ENCODE assay signal across 8 cellular contexts in genomic region chr6:63571382-63571882, GRCh38. TPM values are rescaled to one million over a fixed set of nuclear protein-coding genes. Genes with fewer than 3 reads are reported as not detected.
DNase-seq lines count a peak whose midpoint lies in the region; ATAC-seq, FAIRE-seq and TF ChIP-seq lines count a peak whose summit lies in the region.

No MANE protein-coding gene starts in this region.

- H3K4me1 Mint-ChIP-seq in type B pancreatic cell (ENCODE audit: unreplicated experiment) = peaks cover 30% of the 10 kb centered on the region

- H3K9me3 Mint-ChIP-seq in type B pancreatic cell = peaks cover 12% of the 10 kb centered on the region

- intact Hi-C loops in A673 (cut with micrococcal nuclease; ENCODE audit: unreplicated experiment) (loop anchor here (5.0 kb wide), 2 partner anchors 231 to 264 kb away; no protein-coding TSS in a partner anchor), ascending aorta (cut with DNase I) (no loop called here), right lobe of liver (cut with DNase I) (no loop called here)

- H3K4me1 ChIP-seq in A673 (ENCODE audit: insufficient read depth, low read length, poor library complexity, severe bottlenecking) = peaks cover 11% of the 10 kb centered on the region
- peaks cover 0 to 10% of the 10 kb centered on the region in 2 donors for H3K4me1 ChIP-seq in ascending aorta
- peaks cover 0 to 18% (median 4%) of the 10 kb centered on the region in 4 donors for H3K4me1 ChIP-seq in right lobe of liver

- TF ChIP-seq CTCF in A673 (conservative IDR thresholded peaks at IDR 0.05; ENCODE audit: low read depth, low read length) = no peak
- no peak for TF ChIP-seq CTCF in ascending aorta (IDR thresholded peaks at IDR 0.05)
- no peak for TF ChIP-seq CTCF in right lobe of liver (IDR thresholded peaks at IDR 0.05)
- TF ChIP-seq CTCF in type B pancreatic cell (conservative IDR thresholded peaks at IDR 0.05) = no peak

- FAIRE-seq in GM12891 (lab: Jason Lieb, UNC) = no peak

- H3K27me3 ChIP-seq in A673 (replicated peaks; ENCODE audit: insufficient read depth, low read depth, low read length, poor library complexity) (no peaks in the 10 kb centered on the region), ascending aorta (no peaks in the 10 kb centered on the region), right lobe of liver (no peaks in the 10 kb centered on the region)

- DNase-seq in A673 (ENCODE audit: low spot score) (no peak), HuH-7 (ENCODE audit: low spot score) (peak; percentile 20), ascending aorta (ENCODE audit: low spot score in 2 of 2) (no peak), right lobe of liver (no peak), type B pancreatic cell (ENCODE audit: extremely low spot score, unreplicated experiment) (no peak), LoVo (ENCODE audit: low spot score) (no peak), GM12891 (ENCODE audit: insufficient read length, low spot score) (no peak), SIG-M5 treated with dmso at 0.1 percent for 504 hours (lab: John Stamatoyannopoulos, UW; ENCODE audit: unreplicated experiment) (no peak)

- no TSS peak for BruUV-seq in A673 (replicated peaks; lab: Mats Ljungman, UMichigan)

- CTCF ChIA-PET in A673 (lab: Charles Lee) = no interaction called here

- peaks cover 14% of the 10 kb centered on the region for H3K36me3 Mint-ChIP-seq in type B pancreatic cell

- peak overlapping the region; percentile 94 for H3K4me3 ChIP-seq in A673 (ENCODE audit: low read depth, low read length, poor library complexity, severe bottlenecking)
- H3K4me3 ChIP-seq in ascending aorta = peak overlapping the region; percentile 89 to 91
- peak overlapping the region; percentile 37 to 79 (median 78) for H3K4me3 ChIP-seq in right lobe of liver

- WGBS in right lobe of liver (ENCODE audit: insufficient coverage, low coverage, low lambda C conversion rate, missing lambda C conversion rate) = 17% methylated on average over 13 of the region's 13 CpGs

- peak overlapping the region; percentile 86 for H3K4me3 Mint-ChIP-seq in type B pancreatic cell

- POLR2A ChIA-PET in A673 (lab: Charles Lee; ENCODE audit: low non-redundant PET) = no interaction called here

- H3K36me3 ChIP-seq in A673 (ENCODE audit: insufficient read depth, low read length, poor library complexity, severe bottlenecking) (peaks cover 4% of the 10 kb centered on the region), ascending aorta (no peaks in the 10 kb centered on the region), right lobe of liver (peaks cover 0 to 3% (median 3%) of the 10 kb centered on the region in 4 donors)

- H3K9me3 ChIP-seq in A673 (ENCODE audit: low read depth, low read length, poor library complexity, severe bottlenecking) (no peaks in the 10 kb centered on the region), ascending aorta (no peaks in the 10 kb centered on the region), right lobe of liver (no peaks in the 10 kb centered on the region)

- peak; percentile 2 to 31 (median 7) for ATAC-seq in right lobe of liver

- H3K27ac ChIP-seq in A673 (ENCODE audit: low read depth, low read length, poor library complexity, severe bottlenecking) = peak overlapping the region; percentile 98
- peak overlapping the region; percentile 98 for H3K27ac ChIP-seq in ascending aorta
- peak overlapping the region; percentile 99 to 100 (median 100) for H3K27ac ChIP-seq in right lobe of liver

- no peaks in the 10 kb centered on the region for H3K27me3 Mint-ChIP-seq in type B pancreatic cell

- TF ChIP-seq POLR2A in right lobe of liver (IDR thresholded peaks at IDR 0.05) (no peak), GM12891 (IDR thresholded peaks at IDR 0.05; ENCODE audit: low read depth, low read length) (no peak)

- H3K27ac Mint-ChIP-seq in type B pancreatic cell = peak overlapping the region; percentile 97

TF ChIP-seq in GM12891, 5 proteins besides CTCF, POLR2A, EP300 and RAD21:
- TF ChIP-seq POU2F2 (IDR thresholded peaks at IDR 0.05; ENCODE audit: low read depth, low read length) = no peak
- no peak for TF ChIP-seq SPI1 (IDR thresholded peaks at IDR 0.05; ENCODE audit: low read depth, low read length)
- no peak for TF ChIP-seq TAF1 (IDR thresholded peaks at IDR 0.05; ENCODE audit: low read depth, low read length)
- no peak; the same call in 1 of the 2 replicates for TF ChIP-seq POLR2AphosphoS5 (IDR thresholded peaks at IDR 0.05; ENCODE audit: low read depth, low read length)
- no peak for TF ChIP-seq PAX5 (IDR thresholded peaks at IDR 0.05; ENCODE audit: insufficient read depth, low read length, severe bottlenecking)

RNA-seq across cellular contexts. Expression of gene PTP4A1, which starts 0.8 kb away (rescaled TPM):
- 64.7 and 80.1 TPM in 2 replicates for total RNA-seq in A673 (2021)
- 33.3 TPM for total RNA-seq in ascending aorta
- 100 to 1,000 TPM; 147 to 342 (median 225) TPM for total RNA-seq in right lobe of liver
- 85.6 and 133 TPM in 2 replicates for total RNA-seq in type B pancreatic cell (ENCODE audit: low replicate concordance)
- polyA plus RNA-seq in GM12891 (2012; ENCODE audit: low read depth, missing spikeins) = 35.5 TPM
